24 cellular contexts compared by ENCODE assay signal in the genomic region with DNA sequence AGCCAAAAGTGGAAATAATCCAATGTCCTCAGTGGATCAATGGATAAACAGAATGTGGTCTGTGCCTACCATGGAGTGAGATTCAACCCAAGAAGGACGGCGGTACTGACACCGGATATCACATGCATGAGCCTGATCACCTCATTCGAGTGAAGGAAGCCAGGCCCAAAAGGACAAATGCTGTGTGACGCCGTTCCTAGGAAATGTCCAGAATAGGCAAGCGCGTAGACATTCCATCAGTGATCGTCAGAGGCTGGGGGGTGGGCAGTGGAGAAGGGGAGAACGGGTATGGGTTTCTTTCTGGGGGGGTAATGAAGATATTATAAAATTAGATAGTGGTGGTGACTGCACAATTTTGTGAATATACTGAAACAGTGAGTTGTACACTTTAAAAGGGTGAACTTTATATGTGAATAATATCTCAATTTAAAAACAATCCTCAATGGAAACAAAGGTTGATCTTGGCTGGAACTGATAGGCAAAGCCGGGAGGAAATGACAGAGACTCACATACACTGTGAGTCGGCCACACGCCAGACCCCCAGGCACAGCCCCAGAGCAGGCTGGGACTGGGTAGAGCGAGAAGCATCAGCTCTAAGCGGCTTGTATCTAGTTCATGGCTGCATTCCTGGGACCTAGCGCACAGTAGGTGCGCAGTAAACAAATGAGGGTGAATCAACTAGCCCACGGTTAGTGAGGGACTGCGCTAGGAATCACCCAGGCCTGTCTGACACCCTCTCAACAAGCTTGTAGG. TPM values are rescaled to one million over a fixed set of nuclear protein-coding genes. Genes with fewer than 3 reads are reported as not detected.
DNase-seq lines count a peak whose midpoint lies in the region; ATAC-seq, FAIRE-seq and TF ChIP-seq lines count a peak whose summit lies in the region.
"Had no signal": no experiment of that assay in that cellular context is flagged by ENCODE, and none has a peak within 500 bp of the region (broad histone marks: within the 10 kb centered on the region; RNA-seq: fewer than 3 reads in every experiment).

No MANE protein-coding gene starts in this region.

- TF ChIP-seq POLR2A in K562 (conservative IDR thresholded peaks at IDR 0.05), result no peak

- ATAC-seq in K562, result no peak
- no peak for ATAC-seq in GM19397 (IDR thresholded peaks at IDR 0.05; ENCODE audit: unreplicated experiment)

- TF ChIP-seq EP300 in K562 (IDR thresholded peaks at IDR 0.05; ENCODE audit: low read length), result no peak

- H3K9me3 ChIP-seq in K562 (replicated peaks; ENCODE audit: control insufficient read depth, insufficient read depth, low read depth, low read length) (no peaks in the 10 kb centered on the region), smooth muscle cell (replicated peaks; ENCODE audit: low read depth) (no peaks in the 10 kb centered on the region)
- H3K9me3 ChIP-seq: BLaER1, Caco-2 had no signal

- POLR2A ChIA-PET in K562 (lab: Yijun Ruan, JAX), result interaction anchor here (0.5 kb wide), 1 partner anchor 105 kb away, joined by 3 read pairs; no protein-coding TSS in a partner anchor

- H3K4me3 ChIP-seq in K562, result no peak overlapping the region
- no peak overlapping the region for H3K4me3 ChIP-seq in smooth muscle cell
- H3K4me3 ChIP-seq: BLaER1 had no signal

- FAIRE-seq in K562 (lab: Jason Lieb, UNC), result no peak
- FAIRE-seq: GM12892, GM18507, H1, RCC 7860 had no signal

- peaks cover 5 to 42% of the 10 kb centered on the region in 2 experiments; a peak in 4 of 5 replicates for H3K4me1 ChIP-seq in K562 (replicated peaks in 1 of 2; ENCODE audit: control insufficient read depth in 2 of 2, insufficient read depth in 2 of 2, low read length in 2 of 2)
- H3K4me1 ChIP-seq in smooth muscle cell (ENCODE audit: low read depth), result peaks cover 10% of the 10 kb centered on the region

- H2AFZ ChIP-seq in K562 (ENCODE audit: low read depth, low read length) (no peak overlapping the region), smooth muscle cell (ENCODE audit: low read depth) (no peak overlapping the region)

- H3K9ac ChIP-seq in K562 (ENCODE audit: insufficient read depth in 1 of 2, low read depth in 2 of 2, low read length in 2 of 2) (peak overlapping the region in 1 of 2 experiments; percentile 38; a peak in 1 of 4 replicates), smooth muscle cell (ENCODE audit: low read depth) (no peak overlapping the region)
- H3K9ac ChIP-seq: BLaER1 had no signal

- no TSS peak for BruUV-seq in K562 (replicated peaks; lab: Mats Ljungman, UMichigan)

- no peaks in the 10 kb centered on the region for H3K9me1 ChIP-seq in K562 (ENCODE audit: control insufficient read depth, insufficient read depth, low read length)

- peaks cover 2% of the 10 kb centered on the region for H3F3A ChIP-seq in smooth muscle cell (ENCODE audit: low read depth)

- TF ChIP-seq CTCF in K562 (IDR thresholded peaks at IDR 0.05 in 2 of 3, conservative IDR thresholded peaks at IDR 0.05 in 1 of 3; ENCODE audit: insufficient read depth in 2 of 3, low read depth in 1 of 3, low read length in 3 of 3) (no peak), smooth muscle cell (IDR thresholded peaks at IDR 0.05; ENCODE audit: borderline replicate concordance, insufficient read depth, poor library complexity, severe bottlenecking) (no peak)

- no peaks in the 10 kb centered on the region for H3K36me3 ChIP-seq in K562 (ENCODE audit: control insufficient read depth, insufficient read depth, low read length)
- no peaks in the 10 kb centered on the region for H3K36me3 ChIP-seq in smooth muscle cell (ENCODE audit: low read depth)
- H3K36me3 ChIP-seq: BLaER1 had no signal

- 0 out of 3 replicates have a peak, but pooled peaks cover 6% of the 10 kb centered on the region for H3K79me2 ChIP-seq in K562 (ENCODE audit: control insufficient read depth, insufficient read depth, low read length)
- H3K79me2 ChIP-seq in smooth muscle cell (ENCODE audit: low read depth), result no peaks in the 10 kb centered on the region

- in situ Hi-C loops in G401 (cut with HindIII; ENCODE audit: low sequenced_read_pairs) (no loop called here), K562 (cut with MboI) (no loop called here)

- WGBS in K562 (ENCODE audit: insufficient coverage, low coverage, missing lambda C conversion rate), result 82% methylated on average over 19 of the region's 19 CpGs
- 88% methylated on average over 19 of the region's 19 CpGs for WGBS in smooth muscle cell (ENCODE audit: low lambda C conversion rate)

- H3K4me2 ChIP-seq in K562 (ENCODE audit: insufficient read depth, low read length) (no peak overlapping the region), smooth muscle cell (no peak overlapping the region)
- H3K4me2 ChIP-seq: BLaER1 had no signal

- no peak for TF ChIP-seq RAD21 in K562 (CRISPR knock-in tag; conservative IDR thresholded peaks at IDR 0.05 in 1 of 2, IDR thresholded peaks at IDR 0.05 in 1 of 2)

- no peaks in the 10 kb centered on the region for H4K20me1 ChIP-seq in K562 (replicated peaks; ENCODE audit: control insufficient read depth, insufficient read depth, low read length)
- no peaks in the 10 kb centered on the region for H4K20me1 ChIP-seq in smooth muscle cell (ENCODE audit: low read depth)

- peak; percentile 83 for DNase-seq in G401 (ENCODE audit: low spot score)
- DNase-seq in K562 (ENCODE audit: extremely low read depth in 1 of 4, low spot score in 3 of 4), result no peak
- peak; percentile 71 for DNase-seq in islet precursor cell
- peak; percentile 72 for DNase-seq in pulmonary artery endothelial cell (ENCODE audit: low read depth, low spot score)
- no peak for DNase-seq in HCEC 1CT
- no peak for DNase-seq in smooth muscle cell (lab: John Stamatoyannopoulos, UW; ENCODE audit: unreplicated experiment)
- DNase-seq: Caco-2; CD4-positive, alpha-beta memory T cell; DMS 273 treated with DMSO at 0.1 percent for 48 hours; DMS79 treated with DMSO at 0.1 percent for 48 hours; Karpas-422; MV-4-11; NCI-H1105 treated with DMSO at 0.1 percent for 48 hours; NCI-H2029 treated with DMSO at 0.1 percent for 48 hours; NCI-H2171; NCI-H524 treated with DMSO at 0.1 percent for 48 hours; NCI-H82; Right ventricle myocardium superior had no signal

- H3K27ac ChIP-seq in K562 (ENCODE audit: extremely low read depth, low read depth, low read length) (no peak overlapping the region), smooth muscle cell (ENCODE audit: low read depth) (no peak overlapping the region)
- H3K27ac ChIP-seq: BLaER1 had no signal

- CTCF ChIA-PET in K562 (lab: Yijun Ruan, JAX; ENCODE audit: low intra/inter-chr PET ratio), result no interaction called here

- H3K27me3 ChIP-seq in K562 (ENCODE audit: control insufficient read depth in 2 of 2, insufficient read depth in 2 of 2, low read length in 2 of 2) (no peaks in the 10 kb centered on the region; a peak in 1 of 5 replicates), smooth muscle cell (ENCODE audit: low read depth) (peaks cover 14% of the 10 kb centered on the region)

- intact Hi-C loops in K562 (cut with micrococcal nuclease), result no loop called here

TF ChIP-seq in K562, 482 proteins besides CTCF, POLR2A, EP300 and RAD21 (continues in another document):
- peak; percentile 98 for TF ChIP-seq ZKSCAN1 (IDR thresholded peaks at IDR 0.05; ENCODE audit: low read depth, low read length)
- no peak for TF ChIP-seq POLR2H (tag; IDR thresholded peaks at IDR 0.05; ENCODE audit: low read depth)
- TF ChIP-seq SNRNP70 (optimal IDR thresholded peaks at IDR 0.05; ENCODE audit: low read depth, low read length), result no peak

RNA-seq across cellular contexts. Expression of a gene that starts 3.5 kb away (rescaled TPM):
- 21.4 and 21.5 TPM in 2 replicates for total RNA-seq in G401 (2014; rRNA removed; shearing (Covaris generic))
- total RNA-seq in K562 (2011; cell fraction: chromatin; rRNA removed; ENCODE audit: low replicate concordance), result 2.7 and 9.4 TPM in 2 replicates
- 4.5 and 5.7 TPM in 2 replicates for total RNA-seq in K562 (2011; cell fraction: nucleolus; rRNA removed)
- 4.5 and 5.2 TPM in 2 replicates for total RNA-seq in K562 (2011; cell fraction: nucleoplasm; rRNA removed)
- total RNA-seq in K562 (2014; rRNA removed), result 5.8 and 8.3 TPM in 2 replicates
- 2.8 and 3.2 TPM in 2 replicates for total RNA-seq in K562 (2014; rRNA removed; fragmentation: Illumina TruSeq; extraction: Trizol)
- total RNA-seq in K562 (2015; rRNA removed; fragmentation: Illumina TruSeq; extraction: Trizol), result 4.2 and 4.3 TPM in 2 replicates
- 12.9 and 13.0 TPM in 2 replicates for total RNA-seq in K562 (2021)
- polyA plus RNA-seq in K562 (2011; rRNA removed), result 6.9 and 8.5 TPM in 2 replicates
- 14.1 and 24.5 TPM in 2 replicates for polyA plus RNA-seq in K562 (2011; cell fraction: cytosol; rRNA removed)
- polyA plus RNA-seq in K562 (2011; cell fraction: nucleus; rRNA removed), result 6.8 and 9.1 TPM in 2 replicates
- polyA plus RNA-seq in K562 (2012), result 8.0 and 13.9 TPM in 2 replicates
- polyA plus RNA-seq in K562 (2014; fragmentation: Illumina TruSeq; extraction: Trizol), result 10.9 and 12.9 TPM in 2 replicates
- under 1 TPM; 0.55 to 0.90 TPM for polyA plus RNA-seq in K562 (2014; fragmentation: Nextera tagmentation; extraction: Ambion mirVana)
- 9.5 and 10.8 TPM in 2 replicates for polyA plus RNA-seq in K562 (2014; rRNA removed)
- polyA minus RNA-seq in K562 (2011; rRNA and poly(A)+ RNA removed), result 2.0 and 3.9 TPM in 2 replicates
- polyA minus RNA-seq in K562 (2011; cell fraction: cytosol; rRNA and poly(A)+ RNA removed), result 7.9 and 11.8 TPM in 2 replicates
- 1.6 and 3.0 TPM in 2 replicates for polyA minus RNA-seq in K562 (2011; cell fraction: nucleus; rRNA and poly(A)+ RNA removed)
- total RNA-seq in pulmonary artery endothelial cell, result 14.0 and 17.7 TPM in 2 replicates
- 3.5 and 3.8 TPM in 2 replicates for total RNA-seq in smooth muscle cell
- 3.3 and 7.0 TPM in 2 replicates for polyA plus RNA-seq in smooth muscle cell

Comparison
In these comparisons a context has a peak if more than half of its experiments do, and no peak if none do; other contexts are left out.
1. DNase-seq: peak in G401 (single experiment), islet precursor cell (single experiment) and pulmonary artery endothelial cell (single experiment); none in K562 (0 of 4), HCEC 1CT (single experiment) and smooth muscle cell (single experiment).